Comparison of ENCODE assay signal across 21 cellular contexts in genomic region chr14:55115433-55115832, GRCh38. TPM values are rescaled to one million over a fixed set of nuclear protein-coding genes. Genes with fewer than 3 reads are reported as not detected.
DNase-seq lines count a peak whose midpoint lies in the region; ATAC-seq, FAIRE-seq and TF ChIP-seq lines count a peak whose summit lies in the region.
"Had no signal": no experiment of that assay in that cellular context is flagged by ENCODE, and none has a peak within 500 bp of the region (broad histone marks: within the 10 kb centered on the region; RNA-seq: fewer than 3 reads in every experiment).

No MANE protein-coding gene starts in this region.

- CTCF ChIA-PET in WTC11 (lab: Charles Lee): interaction anchor here (0.6 kb wide), 1 partner anchor 1026 kb away, joined by 3 read pairs; no protein-coding TSS in a partner anchor
- CTCF ChIA-PET in endothelial cell of umbilical vein (lab: Charles Lee): interaction anchor here (0.6 to 1.4 kb wide), 3 partner anchors 14 to 259 kb away, joined by 3 to 5 read pairs (median 4); partner anchors contain the start of gene LGALS3
- CTCF ChIA-PET in CD4-positive, alpha-beta T cell (lab: Charles Lee): no interaction called here

- no peak overlapping the region for H3K4me3 ChIP-seq in endothelial cell of umbilical vein (replicated peaks in 1 of 3; ENCODE audit: insufficient read depth in 1 of 3, low read depth in 1 of 3, low read length in 3 of 3)
- H3K4me3 ChIP-seq in stomach: no peak overlapping the region
- H3K4me3 ChIP-seq: SJCRH30 had no signal

- no peak overlapping the region for H2AFZ ChIP-seq in endothelial cell of umbilical vein (ENCODE audit: low read depth, low read length)

- no peaks in the 10 kb centered on the region for H3K9me1 ChIP-seq in endothelial cell of umbilical vein (replicated peaks; ENCODE audit: control insufficient read depth, extremely low read depth, insufficient read depth, low read length)

- no peaks in the 10 kb centered on the region for H3K27me3 ChIP-seq in endothelial cell of umbilical vein (ENCODE audit: control insufficient read depth in 2 of 2, insufficient read depth in 2 of 2, low read length in 2 of 2)
- H3K27me3 ChIP-seq in stomach: no peaks in the 10 kb centered on the region
- H3K27me3 ChIP-seq in CD4-positive, alpha-beta T cell (ENCODE audit: control insufficient read depth, insufficient read depth, low read length): no peaks in the 10 kb centered on the region
- H3K27me3 ChIP-seq: BE2C, SJCRH30 had no signal

- no TSS peak for BruUV-seq in endothelial cell of umbilical vein (replicated peaks; lab: Mats Ljungman, UMichigan)

- peaks cover 2% of the 10 kb centered on the region; the same call in 1 of the 2 replicates for H3K27me3 Mint-ChIP-seq in WTC11 (ENCODE audit: low read depth)
- H3K27me3 Mint-ChIP-seq in CD4-positive, alpha-beta T cell: no peaks in the 10 kb centered on the region

- dilution Hi-C loops in endothelial cell of umbilical vein (cut with MboI; ENCODE audit: extremely low pct_ligation_motif_present, low sequenced_read_pairs): no loop called here

- H3K9me3 ChIP-seq in endothelial cell of umbilical vein (replicated peaks; ENCODE audit: control insufficient read depth, insufficient read depth, low read length): no peaks in the 10 kb centered on the region
- no peaks in the 10 kb centered on the region for H3K9me3 ChIP-seq in stomach
- no peaks in the 10 kb centered on the region for H3K9me3 ChIP-seq in CD4-positive, alpha-beta T cell (ENCODE audit: control insufficient read depth, low read length)
- H3K9me3 ChIP-seq: BE2C, SJCRH30 had no signal

- no peaks in the 10 kb centered on the region for H3K4me1 Mint-ChIP-seq in WTC11
- H3K4me1 Mint-ChIP-seq in CD4-positive, alpha-beta T cell (ENCODE audit: low read depth): no peaks in the 10 kb centered on the region

- 46 to 59% (median 51%) methylated on average over 3 of the region's 3 CpGs for WGBS in stomach, 5 donors

- no peaks in the 10 kb centered on the region for H3K9me3 Mint-ChIP-seq in WTC11
- H3K9me3 Mint-ChIP-seq in CD4-positive, alpha-beta T cell: no peaks in the 10 kb centered on the region
- H3K9me3 Mint-ChIP-seq: HFFc6 had no signal

- H3K27ac ChIP-seq in endothelial cell of umbilical vein (ENCODE audit: insufficient read depth, low read depth, low read length): no peak overlapping the region
- peak overlapping the region; percentile 65 to 80 (median 67) for H3K27ac ChIP-seq in stomach
- H3K27ac ChIP-seq in CD4-positive, alpha-beta T cell (ENCODE audit: low read depth, low read length): no peak overlapping the region
- H3K27ac ChIP-seq: SJCRH30 had no signal

- H3K27ac Mint-ChIP-seq in WTC11: no peak overlapping the region
- no peak overlapping the region for H3K27ac Mint-ChIP-seq in CD4-positive, alpha-beta T cell
- H3K27ac Mint-ChIP-seq: HFFc6 had no signal

- POLR2A ChIA-PET in WTC11 (lab: Charles Lee) (no interaction called here), endothelial cell of umbilical vein (lab: Charles Lee) (no interaction called here)
- POLR2A ChIA-PET in CD4-positive, alpha-beta T cell (lab: Charles Lee): no interaction called here

- TF ChIP-seq CTCF in WTC11 (IDR thresholded peaks at IDR 0.05) (no peak), endothelial cell of umbilical vein (IDR thresholded peaks at IDR 0.05; ENCODE audit: extremely low read depth in 1 of 2, insufficient read depth in 1 of 2, low read depth in 1 of 2, low read length in 2 of 2) (no peak), stomach (IDR thresholded peaks at IDR 0.05) (no peak)
- no peak for TF ChIP-seq CTCF in CD4-positive, alpha-beta T cell (IDR thresholded peaks at IDR 0.05)

- no peak for ATAC-seq in WTC11
- ATAC-seq in HG02884 (IDR thresholded peaks at IDR 0.05; ENCODE audit: unreplicated experiment): no peak
- ATAC-seq in CD4-positive, alpha-beta T cell (ENCODE audit: poor library complexity): no peak

- no peak overlapping the region for H3K9ac ChIP-seq in endothelial cell of umbilical vein (replicated peaks; ENCODE audit: extremely low read depth, insufficient read depth, low read length)

- H3K4me1 ChIP-seq in endothelial cell of umbilical vein (ENCODE audit: control insufficient read depth, extremely low read depth, insufficient read depth, low read length): no peaks in the 10 kb centered on the region
- peaks cover 12 to 45% (median 29%) of the 10 kb centered on the region in 4 donors for H3K4me1 ChIP-seq in stomach

- no peak for TF ChIP-seq EP300 in stomach (IDR thresholded peaks at IDR 0.05)

- TF ChIP-seq POLR2A in endothelial cell of umbilical vein (IDR thresholded peaks at IDR 0.05; ENCODE audit: low read depth, low read length) (no peak), stomach (IDR thresholded peaks at IDR 0.05) (no peak)

- no peak overlapping the region for H3K4me2 ChIP-seq in endothelial cell of umbilical vein (ENCODE audit: insufficient read depth, low read length)

- H3K36me3 ChIP-seq in endothelial cell of umbilical vein (ENCODE audit: control insufficient read depth in 2 of 2, extremely low read depth in 1 of 2, insufficient read depth in 2 of 2, low read length in 2 of 2) (no peaks in the 10 kb centered on the region), stomach (no peaks in the 10 kb centered on the region)
- H3K36me3 ChIP-seq: BE2C, SJCRH30 had no signal

- FAIRE-seq in HTR-8/SVneo (lab: Jason Lieb, UNC) (peak; percentile 86), endothelial cell of umbilical vein (lab: Jason Lieb, UNC) (peak; percentile 52)
- FAIRE-seq: RCC 7860 had no signal

- DNase-seq in HTR-8/SVneo (ENCODE audit: insufficient read length, low spot score) (no peak), WTC11 (ENCODE audit: low spot score) (no peak), endothelial cell of umbilical vein (ENCODE audit: low read depth, low spot score) (no peak), stomach (no peak), NCI-H446 treated with DMSO at 0.1 percent for 48 hours (lab: John Stamatoyannopoulos, UW) (no peak), NCI-H774 (lab: John Stamatoyannopoulos, UW) (no peak)
- no peak for DNase-seq in CD4-positive, alpha-beta T cell
- DNase-seq: BE2C, DMS79, H7, HFFc6, MM.1S, NCI-H1092, NCI-H1436 treated with DMSO at 0.1 percent for 48 hours, NCI-H1930, NCI-H510A, NCI-H748 treated with DMSO at 0.1 percent for 48 hours, SJCRH30 had no signal

- no peak overlapping the region for H3K4me3 Mint-ChIP-seq in WTC11
- H3K4me3 Mint-ChIP-seq in CD4-positive, alpha-beta T cell: no peak overlapping the region
- H3K4me3 Mint-ChIP-seq: HFFc6 had no signal

- H3K79me2 ChIP-seq in endothelial cell of umbilical vein (ENCODE audit: control insufficient read depth, insufficient read depth, low read length): no peaks in the 10 kb centered on the region

- no peaks in the 10 kb centered on the region for H4K20me1 ChIP-seq in endothelial cell of umbilical vein (replicated peaks; ENCODE audit: control insufficient read depth, extremely low read depth, insufficient read depth, low read length)

- intact Hi-C loops in endothelial cell of umbilical vein (cut with micrococcal nuclease) (no loop called here), stomach (cut with DNase I; ENCODE audit: low total_unique reads) (no loop called here)
- intact Hi-C loops in CD4-positive, alpha-beta T cell (cut with DNase I, micrococcal nuclease): no loop called here

- no peaks in the 10 kb centered on the region for H3K36me3 Mint-ChIP-seq in WTC11
- no peaks in the 10 kb centered on the region for H3K36me3 Mint-ChIP-seq in CD4-positive, alpha-beta T cell (ENCODE audit: low read depth)

TF ChIP-seq in WTC11, 78 proteins besides CTCF, POLR2A, EP300 and RAD21:
- TF ChIP-seq IRF2 (CRISPR knock-in tag; IDR thresholded peaks at IDR 0.05; ENCODE audit: borderline replicate concordance, low read depth) (no peak), ZNF121 (CRISPR knock-in tag; IDR thresholded peaks at IDR 0.05) (peak; percentile 56; the same call in 1 of the 2 replicates), HMGA2 (CRISPR knock-in tag; IDR thresholded peaks at IDR 0.05) (no peak)
TF ChIP-seq in WTC11: peak in this region for 1.

TF ChIP-seq in endothelial cell of umbilical vein, 7 proteins besides CTCF, POLR2A, EP300 and RAD21:
- TF ChIP-seq GATA2 (IDR thresholded peaks at IDR 0.05; ENCODE audit: insufficient read depth, insufficient read length, low read depth, low read length) (no peak), FOS (IDR thresholded peaks at IDR 0.05; ENCODE audit: borderline replicate concordance, insufficient read depth, low read length) (no peak), POLR2AphosphoS5 (IDR thresholded peaks at IDR 0.05; ENCODE audit: insufficient read depth, low read depth, low read length) (no peak), JUN (IDR thresholded peaks at IDR 0.05; ENCODE audit: borderline replicate concordance, insufficient read depth, insufficient read length, low read depth) (no peak), EZH2 (IDR thresholded peaks at IDR 0.05; ENCODE audit: borderline replicate concordance, low read depth, low read length, severe bottlenecking) (no peak), MYC (IDR thresholded peaks at IDR 0.05; ENCODE audit: low read depth, low read length) (no peak), MAX (IDR thresholded peaks at IDR 0.05; ENCODE audit: insufficient read depth, insufficient read length) (no peak)

RNA-seq across cellular contexts. Expression of gene LGALS3, which starts 13.6 kb away (rescaled TPM):
- total RNA-seq in WTC11 (2021): 5.8 to 6.7 TPM (median 6.5 TPM) in 3 replicates
- 27.8 and 33.8 TPM in 2 replicates for total RNA-seq in endothelial cell of umbilical vein
- 55.1 and 68.1 TPM in 2 replicates for polyA plus RNA-seq in endothelial cell of umbilical vein
- polyA plus RNA-seq in endothelial cell of umbilical vein (2011; cell fraction: cytosol; rRNA removed): 20.6 and 31.7 TPM in 2 replicates
- 13.9 and 16.4 TPM in 2 replicates for polyA plus RNA-seq in endothelial cell of umbilical vein (2011; cell fraction: nucleus; rRNA removed)
- 49.4 and 57.6 TPM in 2 replicates for polyA plus RNA-seq in endothelial cell of umbilical vein (2012)
- polyA minus RNA-seq in endothelial cell of umbilical vein: 19.6 and 23.3 TPM in 2 replicates
- polyA minus RNA-seq in endothelial cell of umbilical vein (2011; cell fraction: cytosol; rRNA and poly(A)+ RNA removed): 99.8 TPM
- polyA minus RNA-seq in endothelial cell of umbilical vein (2011; cell fraction: nucleus; rRNA and poly(A)+ RNA removed): 4.0 and 5.2 TPM in 2 replicates
- total RNA-seq in stomach: 100 to 1,000 TPM; 163 to 275 (median 222) TPM
- 100 to 1,000 TPM; 415 to 676 (median 423) TPM for polyA plus RNA-seq in stomach
- 10 to 100 TPM; 11.7 to 12.1 TPM for total RNA-seq in CD4-positive, alpha-beta T cell
- total RNA-seq: OCI-LY7 had no signal

Comparison
In these comparisons a context has a peak if more than half of its experiments do, and no peak if none do; other contexts are left out.
1. H3K27ac ChIP-seq: peak in stomach (5 of 5); none in endothelial cell of umbilical vein (single experiment) and CD4-positive, alpha-beta T cell (single experiment).